In genomic region chr1:11581455-11581854, GRCh38 we compare ENCODE assay signal across 34 cellular contexts.
"Had no signal": no experiment of that assay in that cellular context is flagged by ENCODE, and none has a peak within 500 bp of the region (broad histone marks: within the 10 kb centered on the region; RNA-seq: fewer than 3 reads in every experiment).

No MANE protein-coding gene starts in this region.

- H3K4me3 Mint-ChIP-seq: activated B cell treated with CpG ODN at 0.5 μM for 24 hours; activated CD4-positive, alpha-beta memory T cell treated with anti-CD3 and anti-CD28 coated beads, Interleukin-2, amount 10 ng/mL, durations not matched to agents 7 days and 5 days; activated CD4-positive, alpha-beta T cell treated with anti-CD3 and anti-CD28 coated beads, Interleukin-2, amount 10 ng/mL, durations not matched to agents 7 days and 5 days; activated CD8-positive, alpha-beta memory T cell treated with anti-CD3 and anti-CD28 coated beads, Interleukin-2, amount 10 ng/mL, durations not matched to agents 7 days and 5 days; activated CD8-positive, alpha-beta T cell treated with anti-CD3 and anti-CD28 coated beads, Interleukin-2, amount 10 ng/mL, durations not matched to agents 7 days and 5 days; activated naive CD4-positive, alpha-beta T cell treated with anti-CD3 and anti-CD28 coated beads, Interleukin-2, amount 10 ng/mL, durations not matched to agents 7 days and 5 days; activated naive CD4-positive, alpha-beta T cell treated with anti-CD3 and anti-CD28 coated beads, Interleukin-2, amount 50 U/mL, for 24 hours; activated naive CD8-positive, alpha-beta T cell; activated naive CD8-positive, alpha-beta T cell treated with anti-CD3 and anti-CD28 coated beads, Interleukin-2, amount 10 ng/mL, durations not matched to agents 7 days and 5 days; activated naive CD8-positive, alpha-beta T cell treated with anti-CD3 and anti-CD28 coated beads, Interleukin-2, amount 50 U/mL, for 24 hours; activated T-cell treated with anti-CD3 and anti-CD28 coated beads, Interleukin-2, amount 50 U/mL, for 24 hours; brain; central memory CD8-positive, alpha-beta T cell; T-helper 1 cell treated with Interleukin-12 subunit alpha and Interleukin-12 subunit beta and Interleukin-4 antibody, amounts not matched to agents 30 μg/mL and 1 μg/mL, for 36 hours; T-helper 2 cell treated with Interferon-gamma antibody and Interleukin-4, amounts not matched to agents 5 μg/mL and 100 μg/mL, for 36 hours had no signal

- H3K36me3 Mint-ChIP-seq: activated CD8-positive, alpha-beta memory T cell treated with anti-CD3 and anti-CD28 coated beads, Interleukin-2, amount 10 ng/mL, durations not matched to agents 7 days and 5 days; activated naive CD4-positive, alpha-beta T cell treated with anti-CD3 and anti-CD28 coated beads, Interleukin-2, amount 10 ng/mL, durations not matched to agents 7 days and 5 days; activated naive CD4-positive, alpha-beta T cell treated with anti-CD3 and anti-CD28 coated beads, Interleukin-2, amount 50 U/mL, for 24 hours; activated naive CD8-positive, alpha-beta T cell; activated naive CD8-positive, alpha-beta T cell treated with anti-CD3 and anti-CD28 coated beads, Interleukin-2, amount 10 ng/mL, durations not matched to agents 7 days and 5 days; brain had no signal

- DNase-seq: activated B cell treated with CpG ODN at 0.5 μM for 24 hours; activated CD4-positive, alpha-beta memory T cell treated with anti-CD3 and anti-CD28 coated beads, Interleukin-2, amount 10 ng/mL, durations not matched to agents 7 days and 5 days; activated CD4-positive, alpha-beta T cell treated with anti-CD3 and anti-CD28 coated beads for 48 hours; activated CD4-positive, alpha-beta T cell treated with anti-CD3 and anti-CD28 coated beads, Interleukin-2, amount 10 ng/mL, durations not matched to agents 7 days and 5 days; activated CD4-positive, alpha-beta T cell treated with anti-CD3 and anti-CD28 coated beads, Interleukin-2, amount 50 U/mL, for 48 hours; activated CD4-positive, CD25-positive, alpha-beta regulatory T cell treated with anti-CD3 and anti-CD28 coated beads, Interleukin-2, amount 50 U/mL, for 72 hours; activated CD8-positive, alpha-beta memory T cell treated with anti-CD3 and anti-CD28 coated beads for 24 hours; activated CD8-positive, alpha-beta memory T cell treated with anti-CD3 and anti-CD28 coated beads, Interleukin-2, amount 10 ng/mL, durations not matched to agents 7 days and 5 days; activated CD8-positive, alpha-beta memory T cell treated with anti-CD3 and anti-CD28 coated beads, Interleukin-2, amount 50 U/mL, for 48 hours; activated CD8-positive, alpha-beta T cell treated with anti-CD3 and anti-CD28 coated beads, Interleukin-2, amount 10 ng/mL, durations not matched to agents 7 days and 5 days; activated effector memory CD4-positive, alpha-beta T cell treated with Interleukin-2 at 50 U/mL for 16 hours; activated gamma-delta T cell; activated naive CD4-positive, alpha-beta T cell treated with anti-CD3 and anti-CD28 coated beads, Interleukin-2, amount 10 ng/mL, durations not matched to agents 7 days and 5 days; activated naive CD4-positive, alpha-beta T cell treated with Interleukin-2 at 50 U/mL for 16 hours; activated naive CD8-positive, alpha-beta T cell treated with anti-CD3 and anti-CD28 coated beads, Interleukin-2, amount 10 ng/mL, durations not matched to agents 7 days and 5 days; activated naive CD8-positive, alpha-beta T cell treated with anti-CD3 and anti-CD28 coated beads, Interleukin-2, amount 50 U/mL, for 24 hours; activated T-cell treated with anti-CD3 and anti-CD28 coated beads, Interleukin-2, amount 50 U/mL, for 24 hours; activated T-cell treated with anti-CD3 and anti-CD28 coated beads, Interleukin-2, amount 50 U/mL, for 48 hours; amygdala; anterior cingulate cortex; caudate nucleus; T-helper 1 cell; T-helper 2 cell; T-helper 9 cell had no signal

- ATAC-seq: activated CD8-positive, alpha-beta memory T cell treated with anti-CD3 and anti-CD28 coated beads, Interleukin-2, amount 10 ng/mL, durations not matched to agents 7 days and 5 days; activated CD8-positive, alpha-beta T cell treated with anti-CD3 and anti-CD28 coated beads, Interleukin-2, amount 10 ng/mL, durations not matched to agents 7 days and 5 days; activated naive CD8-positive, alpha-beta T cell treated with anti-CD3 and anti-CD28 coated beads, Interleukin-2, amount 50 U/mL, for 24 hours had no signal

- H3K27me3 ChIP-seq: ascending aorta, cardiac muscle cell had no signal

- H3K4me1 ChIP-seq: ascending aorta had no signal

- H3K9me3 ChIP-seq: ascending aorta had no signal

- H3K27ac Mint-ChIP-seq: activated B cell treated with CpG ODN at 0.5 μM for 24 hours; activated CD4-positive, alpha-beta memory T cell treated with anti-CD3 and anti-CD28 coated beads, Interleukin-2, amount 10 ng/mL, durations not matched to agents 7 days and 5 days; activated CD4-positive, alpha-beta T cell treated with anti-CD3 and anti-CD28 coated beads, Interleukin-2, amount 10 ng/mL, durations not matched to agents 7 days and 5 days; activated CD8-positive, alpha-beta memory T cell treated with anti-CD3 and anti-CD28 coated beads, Interleukin-2, amount 10 ng/mL, durations not matched to agents 7 days and 5 days; activated CD8-positive, alpha-beta T cell treated with anti-CD3 and anti-CD28 coated beads, Interleukin-2, amount 10 ng/mL, durations not matched to agents 7 days and 5 days; activated naive CD4-positive, alpha-beta T cell treated with anti-CD3 and anti-CD28 coated beads, Interleukin-2, amount 10 ng/mL, durations not matched to agents 7 days and 5 days; activated naive CD8-positive, alpha-beta T cell; activated naive CD8-positive, alpha-beta T cell treated with anti-CD3 and anti-CD28 coated beads, Interleukin-2, amount 10 ng/mL, durations not matched to agents 7 days and 5 days; activated naive CD8-positive, alpha-beta T cell treated with anti-CD3 and anti-CD28 coated beads, Interleukin-2, amount 50 U/mL, for 24 hours; activated T-cell treated with anti-CD3 and anti-CD28 coated beads, Interleukin-2, amount 50 U/mL, for 24 hours; activated T-helper 2 cell treated with anti-CD3 and anti-CD28 coated beads, Interferon-gamma antibody, Interleukin-2, Interleukin-4, amounts not matched to agents 10 μg/mL and 5 μg/mL and 100 μg/mL, durations not matched to agents 14 hours and 24 hours and 36 hours; T-helper 1 cell treated with Interleukin-12 subunit alpha and Interleukin-12 subunit beta and Interleukin-4 antibody, amounts not matched to agents 30 μg/mL and 1 μg/mL, for 36 hours; T-helper 2 cell treated with Interferon-gamma antibody and Interleukin-4, amounts not matched to agents 5 μg/mL and 100 μg/mL, for 36 hours had no signal

- H3K4me1 Mint-ChIP-seq: activated B cell treated with CpG ODN at 0.5 μM for 24 hours; activated CD4-positive, alpha-beta memory T cell treated with anti-CD3 and anti-CD28 coated beads, Interleukin-2, amount 10 ng/mL, durations not matched to agents 7 days and 5 days; activated CD4-positive, alpha-beta T cell treated with anti-CD3 and anti-CD28 coated beads, Interleukin-2, amount 10 ng/mL, durations not matched to agents 7 days and 5 days; activated CD8-positive, alpha-beta memory T cell treated with anti-CD3 and anti-CD28 coated beads, Interleukin-2, amount 10 ng/mL, durations not matched to agents 7 days and 5 days; activated naive CD4-positive, alpha-beta T cell treated with anti-CD3 and anti-CD28 coated beads, Interleukin-2, amount 10 ng/mL, durations not matched to agents 7 days and 5 days; activated naive CD4-positive, alpha-beta T cell treated with anti-CD3 and anti-CD28 coated beads, Interleukin-2, amount 50 U/mL, for 24 hours; activated naive CD8-positive, alpha-beta T cell treated with anti-CD3 and anti-CD28 coated beads, Interleukin-2, amount 50 U/mL, for 24 hours; central memory CD8-positive, alpha-beta T cell had no signal

- H3K36me3 ChIP-seq: ascending aorta, cardiac muscle cell had no signal

- H3K9me3 Mint-ChIP-seq: activated B cell treated with CpG ODN at 0.5 μM for 24 hours; activated CD4-positive, alpha-beta memory T cell treated with anti-CD3 and anti-CD28 coated beads, Interleukin-2, amount 10 ng/mL, durations not matched to agents 7 days and 5 days; activated CD4-positive, alpha-beta T cell treated with anti-CD3 and anti-CD28 coated beads, Interleukin-2, amount 10 ng/mL, durations not matched to agents 7 days and 5 days; activated naive CD4-positive, alpha-beta T cell treated with anti-CD3 and anti-CD28 coated beads, Interleukin-2, amount 10 ng/mL, durations not matched to agents 7 days and 5 days; activated naive CD4-positive, alpha-beta T cell treated with anti-CD3 and anti-CD28 coated beads, Interleukin-2, amount 50 U/mL, for 24 hours; activated naive CD8-positive, alpha-beta T cell treated with anti-CD3 and anti-CD28 coated beads, Interleukin-2, amount 10 ng/mL, durations not matched to agents 7 days and 5 days; activated naive CD8-positive, alpha-beta T cell treated with anti-CD3 and anti-CD28 coated beads, Interleukin-2, amount 50 U/mL, for 24 hours; activated T-cell treated with anti-CD3 and anti-CD28 coated beads, Interleukin-2, amount 50 U/mL, for 24 hours; activated T-helper 2 cell treated with anti-CD3 and anti-CD28 coated beads, Interferon-gamma antibody, Interleukin-2, Interleukin-4, amounts not matched to agents 10 μg/mL and 5 μg/mL and 100 μg/mL, durations not matched to agents 14 hours and 24 hours and 36 hours; central memory CD8-positive, alpha-beta T cell; T-helper 1 cell treated with Interleukin-12 subunit alpha and Interleukin-12 subunit beta and Interleukin-4 antibody, amounts not matched to agents 30 μg/mL and 1 μg/mL, for 36 hours; T-helper 2 cell treated with Interferon-gamma antibody and Interleukin-4, amounts not matched to agents 5 μg/mL and 100 μg/mL, for 36 hours had no signal

- H3K27ac ChIP-seq: ascending aorta, cardiac muscle cell, VCaP had no signal

- H3K4me3 ChIP-seq: ascending aorta, cardiac muscle cell had no signal
